ENCODE assay signal across 11 cellular contexts in genomic region chr9:35000535-35001284, GRCh38. TPM values are rescaled to one million over a fixed set of nuclear protein-coding genes. Genes with fewer than 3 reads are reported as not detected.
DNase-seq lines count a peak whose midpoint lies in the region; ATAC-seq and TF ChIP-seq lines count a peak whose summit lies in the region.
"Had no signal": no experiment of that assay in that cellular context is flagged by ENCODE, and none has a peak within 500 bp of the region (broad histone marks: within the 10 kb centered on the region; RNA-seq: fewer than 3 reads in every experiment).

No MANE protein-coding gene starts in this region.

- no peaks in the 10 kb centered on the region for H4K20me1 ChIP-seq in mammary epithelial cell (ENCODE audit: insufficient read depth, low read length)

- DNase-seq in AG09309 (ENCODE audit: low read depth) (peak; percentile 27), H7 (peak; percentile 11), mammary epithelial cell (peak; percentile 78), mesendoderm (peak; percentile 59), NCI-H524 (lab: John Stamatoyannopoulos, UW) (no peak), NCI-H2081 treated with DMSO at 0.1 percent for 48 hours (lab: John Stamatoyannopoulos, UW) (no peak)
- DNase-seq in stimulated activated CD4-positive, alpha-beta T cell treated with anti-CD3 and anti-CD28 coated beads, Interleukin-4, amount 100 ng/mL, for 4 hours = no peak
- DNase-seq: NCI-H2227 treated with DMSO at 0.1 percent for 48 hours, T-helper 2 cell had no signal

- no peaks in the 10 kb centered on the region for H3K9me3 ChIP-seq in mammary epithelial cell (replicated peaks; ENCODE audit: insufficient read depth, low read length)
- H3K9me3 ChIP-seq: prostate gland had no signal

- no TSS peak for BruUV-seq in mammary epithelial cell (replicated peaks; lab: Mats Ljungman, UMichigan)

- in situ Hi-C loops in mammary epithelial cell (cut with MboI; ENCODE audit: low sequenced_read_pairs in 2 of 2) = no loop called here

- no peak overlapping the region for H3K4ac ChIP-seq in mesendoderm (ENCODE audit: low read depth, low read length)

- H2AK5ac ChIP-seq in mesendoderm (ENCODE audit: low read length) = peak overlapping the region; percentile 20

- TF ChIP-seq CTCF in AG09309 (IDR thresholded peaks at IDR 0.05; ENCODE audit: control insufficient read depth, insufficient read depth, low read depth, low read length, missing control alignments) (no peak), mammary epithelial cell (conservative IDR thresholded peaks at IDR 0.05 in 1 of 2, IDR thresholded peaks at IDR 0.05 in 1 of 2; ENCODE audit: extremely low read depth in 1 of 2, insufficient read depth in 1 of 2, low read depth in 1 of 2, low read length in 2 of 2) (no peak)

- H3K36me3 ChIP-seq in H7 (replicated peaks; ENCODE audit: control insufficient read depth, insufficient read depth, low read length) = peaks cover 18% of the 10 kb centered on the region
- peaks cover 4% of the 10 kb centered on the region for H3K36me3 ChIP-seq in mammary epithelial cell (ENCODE audit: insufficient read depth, low read length)
- H3K36me3 ChIP-seq in mesendoderm (ENCODE audit: control insufficient read depth, insufficient read depth, low read length) = peaks cover 9% of the 10 kb centered on the region
- H3K36me3 ChIP-seq: prostate gland had no signal

- no peak overlapping the region for H2BK120ac ChIP-seq in mesendoderm (ENCODE audit: low read depth, low read length)

- H3K79me1 ChIP-seq in mesendoderm (ENCODE audit: low read length) = no peaks in the 10 kb centered on the region

- peak overlapping the region; percentile 28 for H2AFZ ChIP-seq in mammary epithelial cell (ENCODE audit: low read depth, low read length)

- no peak overlapping the region for H3K23ac ChIP-seq in mesendoderm (ENCODE audit: low read length)

- H3K4me1 ChIP-seq in mammary epithelial cell (ENCODE audit: insufficient read depth, low read length) (peaks cover 23% of the 10 kb centered on the region), mesendoderm (ENCODE audit: control insufficient read depth, low read depth, low read length) (peaks cover 18% of the 10 kb centered on the region)
- H3K4me1 ChIP-seq: prostate gland had no signal

- H3K18ac ChIP-seq in mesendoderm (ENCODE audit: low read length) = peak overlapping the region; percentile 53

- H3K27ac ChIP-seq in mammary epithelial cell (ENCODE audit: insufficient read depth, low read depth, low read length) (peak overlapping the region; percentile 61), mesendoderm (ENCODE audit: low read depth, low read length) (no peak overlapping the region)
- H3K27ac ChIP-seq: prostate gland had no signal

- dilution Hi-C loops in mammary epithelial cell (cut with HindIII; ENCODE audit: low sequenced_read_pairs) = loop anchor here (5.0 kb wide), 2 partner anchors 92 to 93 kb away; no protein-coding TSS in a partner anchor

- intact Hi-C loops in mammary epithelial cell (cut with micrococcal nuclease) = no loop called here

- no peaks in the 10 kb centered on the region for H3K27me3 ChIP-seq in H7 (ENCODE audit: control insufficient read depth, insufficient read depth, low read length)
- H3K27me3 ChIP-seq in mammary epithelial cell (ENCODE audit: insufficient read depth, low read length) = no peaks in the 10 kb centered on the region
- no peaks in the 10 kb centered on the region for H3K27me3 ChIP-seq in mesendoderm (ENCODE audit: insufficient read depth, low read length, poor library complexity)

- no peak overlapping the region for H2BK5ac ChIP-seq in mesendoderm (ENCODE audit: low read length)

- 72% methylated on average over 6 of the region's 6 CpGs for WGBS in mammary epithelial cell (ENCODE audit: low coverage, missing lambda C conversion rate)
- no CpG with 5 or more reads among the region's 6 CpGs for WGBS in mesendoderm (ENCODE audit: extremely low coverage, insufficient coverage, low lambda C conversion rate)

- H4K8ac ChIP-seq in mesendoderm (ENCODE audit: low read depth, low read length) = no peak overlapping the region

- H3K56ac ChIP-seq in mesendoderm (ENCODE audit: low read length) = peak overlapping the region; percentile 18

- H3K4me3 ChIP-seq in AG09309 (ENCODE audit: control insufficient read depth, low read depth, low read length) (no peak overlapping the region), H7 (ENCODE audit: insufficient read depth, low read depth, low read length) (no peak overlapping the region), mammary epithelial cell (replicated peaks in 1 of 3; ENCODE audit: insufficient read depth in 1 of 3, low read depth in 2 of 3, low read length in 3 of 3) (no peak overlapping the region), mesendoderm (ENCODE audit: low read length) (no peak overlapping the region)
- H3K4me3 ChIP-seq: prostate gland had no signal

- ATAC-seq in GM19351 (IDR thresholded peaks at IDR 0.05; ENCODE audit: unreplicated experiment) = no peak

- H3K79me2 ChIP-seq in mammary epithelial cell (ENCODE audit: insufficient read depth, low read length) (no peaks in the 10 kb centered on the region), mesendoderm (ENCODE audit: control insufficient read depth, insufficient read depth, low read length) (no peaks in the 10 kb centered on the region)

- no peak overlapping the region for H4K5ac ChIP-seq in mesendoderm (ENCODE audit: low read length)

- H2BK15ac ChIP-seq in mesendoderm (replicated peaks; ENCODE audit: low read depth) = no peak overlapping the region

- H3K4me2 ChIP-seq in mammary epithelial cell (ENCODE audit: insufficient read depth, low read depth, low read length) (peak overlapping the region; percentile 50), mesendoderm (ENCODE audit: low read length) (no peak overlapping the region)

- CTCF ChIA-PET in mammary epithelial cell (lab: Charles Lee; ENCODE audit: low non-redundant PET) = no interaction called here

- H3K9ac ChIP-seq in mammary epithelial cell (ENCODE audit: insufficient read depth, low read length) (no peak overlapping the region), mesendoderm (ENCODE audit: low read length) (no peak overlapping the region)

RNA-seq across cellular contexts. Expression of gene DNAJB5, which starts 11.2 kb away (rescaled TPM):
- 48.9 and 51.2 TPM in 2 replicates for total RNA-seq in H7 (2014; rRNA removed; shearing (Covaris generic))
- total RNA-seq in mammary epithelial cell = 10 to 100 TPM in 1 of 2 donors, 1 to 10 TPM in 1; 8.4 to 10.0 TPM
- polyA plus RNA-seq in mammary epithelial cell = 3.4 TPM
- polyA minus RNA-seq in mammary epithelial cell = 3.9 TPM
- polyA plus RNA-seq in mesendoderm (2013, experiment 1 of 2) = 24.8 TPM
- polyA plus RNA-seq in mesendoderm (2013, experiment 2 of 2) = 25.9 TPM

RNA-seq across cellular contexts. Expression of gene PHF24, which starts 42.6 kb away (rescaled TPM):
- 0.37 and 0.42 TPM in 2 replicates for total RNA-seq in H7 (2014; rRNA removed; shearing (Covaris generic))
- total RNA-seq in mammary epithelial cell = under 1 TPM; under 0.01 to 0.24 TPM
- 0.07 TPM for polyA plus RNA-seq in mammary epithelial cell
- polyA minus RNA-seq in mammary epithelial cell = not detected
- 0.11 TPM for polyA plus RNA-seq in mesendoderm (2013, experiment 1 of 2)
- 0.11 TPM for polyA plus RNA-seq in mesendoderm (2013, experiment 2 of 2)

Comparison
In these comparisons a context has a peak if more than half of its experiments do, and no peak if none do; other contexts are left out.
1. DNase-seq: peak in AG09309 (single experiment), H7 (single experiment), mammary epithelial cell (single experiment) and mesendoderm (single experiment); none in NCI-H524 (0 of 2), stimulated activated CD4-positive, alpha-beta T cell treated with anti-CD3 and anti-CD28 coated beads, Interleukin-4, amount 100 ng/mL, for 4 hours (0 of 2) and NCI-H2081 treated with DMSO at 0.1 percent for 48 hours (single experiment).